In the genomic region with DNA sequence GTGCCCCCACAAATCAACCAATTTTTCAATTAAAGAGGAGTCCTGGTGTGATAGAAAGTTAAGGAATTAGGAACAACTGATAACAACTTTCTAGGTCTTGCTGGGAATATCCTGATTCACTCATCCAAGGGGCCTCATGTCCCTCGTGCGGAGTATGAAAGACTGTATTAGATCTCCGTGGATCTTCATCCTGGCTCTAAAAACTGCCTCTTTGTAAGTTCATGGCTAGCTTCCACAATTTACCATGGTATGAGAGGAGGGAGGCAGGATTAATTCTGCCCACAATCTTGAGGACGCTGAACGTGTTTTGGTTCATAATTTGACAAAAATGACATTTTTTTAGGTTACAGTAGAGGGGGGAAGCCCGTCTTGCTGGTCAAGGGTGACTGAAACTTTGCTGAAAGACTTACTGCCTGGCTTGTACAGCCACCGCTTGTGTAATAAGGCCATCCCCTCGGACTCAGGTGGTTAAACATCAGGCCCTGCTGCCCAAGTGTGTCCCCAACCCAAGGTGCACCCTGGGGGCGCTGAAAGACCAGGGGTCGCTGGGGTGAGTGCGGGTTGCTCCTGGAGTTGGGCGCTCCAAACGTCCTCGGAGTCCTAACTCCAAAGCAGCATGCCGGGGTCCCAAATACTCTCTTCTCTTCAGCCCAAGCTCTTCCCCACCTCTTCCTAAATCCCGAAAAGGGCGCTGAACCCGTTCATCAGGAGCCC, we compare ENCODE assay signal across 8 cellular contexts. TPM values are rescaled to one million over a fixed set of nuclear protein-coding genes. Genes with fewer than 3 reads are reported as not detected.
DNase-seq lines count a peak whose midpoint lies in the region; ATAC-seq and TF ChIP-seq lines count a peak whose summit lies in the region.

No MANE protein-coding gene starts in this region.

- intact Hi-C loops in thyroid gland (cut with DNase I): loop anchor here (5.0 kb wide), 1 partner anchor 75 kb away; no protein-coding TSS in a partner anchor

- H3K9me3 Mint-ChIP-seq in activated CD8-positive, alpha-beta T cell treated with anti-CD3 and anti-CD28 coated beads, Interleukin-2, amount 10 ng/mL, durations not matched to agents 7 days and 5 days (ENCODE audit: insufficient read depth): no peaks in the 10 kb centered on the region

- TF ChIP-seq CTCF in thyroid gland (IDR thresholded peaks at IDR 0.05) (no peak), omental fat pad (IDR thresholded peaks at IDR 0.05) (no peak)

- peaks cover 3 to 7% of the 10 kb centered on the region in 2 donors for H3K4me1 ChIP-seq in thyroid gland

- H3K4me3 Mint-ChIP-seq in activated CD8-positive, alpha-beta T cell treated with anti-CD3 and anti-CD28 coated beads, Interleukin-2, amount 10 ng/mL, durations not matched to agents 7 days and 5 days: peak overlapping the region; percentile 80

- peak overlapping the region; percentile 15 for H3K27ac Mint-ChIP-seq in activated CD8-positive, alpha-beta T cell treated with anti-CD3 and anti-CD28 coated beads, Interleukin-2, amount 10 ng/mL, durations not matched to agents 7 days and 5 days

- peak overlapping the region; percentile 50 for H3K27ac ChIP-seq in epithelial cell of prostate
- H3K27ac ChIP-seq in thyroid gland: peak overlapping the region; percentile 76 to 96 (median 92)

- H3K27me3 Mint-ChIP-seq in activated CD8-positive, alpha-beta T cell treated with anti-CD3 and anti-CD28 coated beads, Interleukin-2, amount 10 ng/mL, durations not matched to agents 7 days and 5 days (ENCODE audit: low read depth): no peaks in the 10 kb centered on the region

- H3K36me3 ChIP-seq in thyroid gland: no peaks in the 10 kb centered on the region

- no peak for TF ChIP-seq POLR2A in thyroid gland (IDR thresholded peaks at IDR 0.05)

- no peaks in the 10 kb centered on the region for H3K36me3 Mint-ChIP-seq in activated CD8-positive, alpha-beta T cell treated with anti-CD3 and anti-CD28 coated beads, Interleukin-2, amount 10 ng/mL, durations not matched to agents 7 days and 5 days (ENCODE audit: low read depth)

- POLR2A ChIA-PET in activated CD8-positive, alpha-beta T cell treated with anti-CD3 and anti-CD28 coated beads, Interleukin-2, amount 10 ng/mL, durations not matched to agents 7 days and 5 days (lab: Charles Lee): interaction anchor here (1.3 to 2.3 kb wide), 2 partner anchors 47 to 78 kb away, joined by 3 to 24 read pairs; a partner anchor contains a TSS

- H3K9me3 ChIP-seq in thyroid gland: no peaks in the 10 kb centered on the region

- H3K4me1 Mint-ChIP-seq in activated CD8-positive, alpha-beta T cell treated with anti-CD3 and anti-CD28 coated beads, Interleukin-2, amount 10 ng/mL, durations not matched to agents 7 days and 5 days (ENCODE audit: low read depth): peaks cover 22% of the 10 kb centered on the region

- WGBS in thyroid gland, 2 donors: 8 to 15% methylated on average over 12 to 18 of the region's 18 CpGs

- no peak for ATAC-seq in activated CD8-positive, alpha-beta T cell treated with anti-CD3 and anti-CD28 coated beads, Interleukin-2, amount 10 ng/mL, durations not matched to agents 7 days and 5 days
- ATAC-seq in omental fat pad (ENCODE audit: low FRiP score): no peak

- peak; percentile 53 for DNase-seq in DMS 273 (lab: John Stamatoyannopoulos, UW; ENCODE audit: unreplicated experiment)
- no peak for DNase-seq in DMS 273 treated with DMSO at 0.1 percent for 48 hours (lab: John Stamatoyannopoulos, UW)
- DNase-seq in Jurkat, Clone E6-1 (ENCODE audit: low read depth, low spot score): no peak
- peak; percentile 26 for DNase-seq in activated CD8-positive, alpha-beta T cell treated with anti-CD3 and anti-CD28 coated beads, Interleukin-2, amount 10 ng/mL, durations not matched to agents 7 days and 5 days
- DNase-seq in epithelial cell of prostate (ENCODE audit: low read depth, low spot score): no peak
- DNase-seq in midbrain (lab: John Stamatoyannopoulos, UW): peak; percentile 37
- DNase-seq in thyroid gland: peak; percentile 49 to 56
- DNase-seq in omental fat pad (ENCODE audit: low spot score): no peak

- CTCF ChIA-PET in activated CD8-positive, alpha-beta T cell treated with anti-CD3 and anti-CD28 coated beads, Interleukin-2, amount 10 ng/mL, durations not matched to agents 7 days and 5 days (lab: Charles Lee): interaction anchor here (0.9 to 1.6 kb wide), 8 partner anchors 9 to 452 kb away, joined by 3 to 5 read pairs (median 3); no protein-coding TSS in a partner anchor

- H3K4me3 ChIP-seq in Jurkat, Clone E6-1 (ENCODE audit: low read length): peak overlapping the region; percentile 89
- H3K4me3 ChIP-seq in thyroid gland (replicated peaks in 1 of 3): peak overlapping the region; percentile 9 to 78 (median 76)

- no peaks in the 10 kb centered on the region for H3K27me3 ChIP-seq in thyroid gland

RNA-seq across cellular contexts. Expression of a gene that starts 0.8 kb away (rescaled TPM):
- polyA plus RNA-seq in Jurkat, Clone E6-1 (2012; ENCODE audit: insufficient read depth, insufficient read length): 53.4 TPM
- total RNA-seq in activated CD8-positive, alpha-beta T cell treated with anti-CD3 and anti-CD28 coated beads, Interleukin-2, amount 10 ng/mL, durations not matched to agents 7 days and 5 days: 10 to 100 TPM in 1 of 2 experiments, 1 to 10 TPM in 1; 9.4 to 10.3 TPM
- total RNA-seq in thyroid gland (10 to 100 TPM; 73.7 to 99.9 (median 84.4) TPM), omental fat pad (10 to 100 TPM; 35.9 to 71.5 (median 58.6) TPM)

Comparison
In these comparisons a context has a peak if more than half of its experiments do, and no peak if none do; other contexts are left out.
1. DNase-seq: peak in DMS 273 (single experiment), activated CD8-positive, alpha-beta T cell treated with anti-CD3 and anti-CD28 coated beads, Interleukin-2, amount 10 ng/mL, durations not matched to agents 7 days and 5 days (single experiment), midbrain (single experiment) and thyroid gland (2 of 2); none in DMS 273 treated with DMSO at 0.1 percent for 48 hours (single experiment), Jurkat, Clone E6-1 (single experiment), epithelial cell of prostate (single experiment) and omental fat pad (single experiment).